Comparison of ENCODE assay signal across 21 cellular contexts in the genomic region with DNA sequence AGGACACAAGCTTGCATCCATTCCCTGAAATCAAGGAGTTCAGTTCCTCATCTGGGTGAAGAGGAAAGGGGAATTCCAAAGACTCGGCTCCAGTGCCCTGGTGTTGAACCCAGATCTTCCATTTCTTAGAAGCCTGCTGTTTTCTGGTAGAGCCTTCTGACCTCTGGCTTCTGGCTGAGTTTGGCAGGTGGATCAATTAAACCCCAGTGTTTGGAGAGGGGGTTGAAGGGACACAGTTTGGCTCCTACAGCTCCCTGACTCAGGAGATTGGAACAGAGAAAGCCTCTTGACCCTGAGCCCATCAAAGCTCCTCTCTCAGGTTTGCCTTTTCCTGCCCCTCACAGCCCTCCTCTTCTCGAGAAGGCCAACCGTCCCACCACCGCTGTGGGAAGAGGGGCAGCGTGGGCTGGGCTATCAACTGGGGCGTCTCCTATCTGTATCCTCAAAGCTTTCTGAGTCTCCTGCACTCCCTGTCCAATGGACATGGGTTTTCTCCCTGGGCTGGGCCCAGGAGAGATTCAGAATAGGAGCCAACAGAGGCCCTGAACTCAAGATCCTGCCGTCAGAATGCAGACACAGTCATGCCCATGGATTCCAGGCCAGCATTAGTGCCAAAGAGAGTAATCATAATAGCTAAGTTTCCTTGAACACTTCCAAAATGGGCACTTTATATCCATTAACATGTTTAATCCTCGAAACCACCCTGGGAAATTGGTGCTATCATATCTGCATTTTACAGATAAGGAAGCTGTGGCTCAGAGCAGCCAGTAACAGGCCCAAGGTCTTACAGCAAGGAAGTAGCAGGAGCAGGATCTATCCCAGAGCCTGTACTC.
DNase-seq lines count a peak whose midpoint lies in the region; ATAC-seq, FAIRE-seq and TF ChIP-seq lines count a peak whose summit lies in the region.
"Had no signal": no experiment of that assay in that cellular context is flagged by ENCODE, and none has a peak within 500 bp of the region (broad histone marks: within the 10 kb centered on the region; RNA-seq: fewer than 3 reads in every experiment).

No MANE protein-coding gene starts in this region.

- no peak for TF ChIP-seq POLR2A in H1 (IDR thresholded peaks at IDR 0.05; ENCODE audit: control extremely low read depth in 1 of 2, low read depth in 2 of 2, low read length in 2 of 2)

- POLR2A ChIA-PET in H1 (lab: Charles Lee; ENCODE audit: partially characterized antibody): interaction anchor here (1.0 to 4.3 kb wide), 3 partner anchors 8 to 21 kb away, joined by 3 to 23 read pairs (median 10); no protein-coding TSS in a partner anchor

- no peak overlapping the region for H4K5ac ChIP-seq in H1 (ENCODE audit: insufficient read length, low read depth, low read length)

- no peak overlapping the region; the same call in 1 of the 2 replicates for H3K18ac ChIP-seq in H1 (ENCODE audit: extremely low read depth, low read length)

- H2AK5ac ChIP-seq in H1 (ENCODE audit: low read depth, low read length): no peak overlapping the region

- H3K79me2 ChIP-seq in H1 (ENCODE audit: control insufficient read depth in 1 of 2, insufficient read depth in 2 of 2, low read length in 2 of 2): no peaks in the 10 kb centered on the region

- no peak overlapping the region for H3K56ac ChIP-seq in H1 (replicated peaks; ENCODE audit: insufficient read length, low read depth, low read length)

- H3K4me1 ChIP-seq in H1 (replicated peaks in 1 of 4; ENCODE audit: control insufficient read depth in 3 of 4, insufficient read depth in 4 of 4, low read length in 3 of 4) (peaks cover 0 to 10% (median 8%) of the 10 kb centered on the region in 4 experiments; a peak in 6 of 7 replicates), mucosa of descending colon (ENCODE audit: low read depth) (peaks cover 35% of the 10 kb centered on the region)
- H3K4me1 ChIP-seq: sigmoid colon had no signal

- 88% methylated on average over 8 of the region's 8 CpGs; no CpG with 5 or more reads in 1 of the 2 experiments for WGBS in H1 (ENCODE audit: extremely low coverage in 1 of 2, insufficient coverage in 1 of 2, insufficient read length in 1 of 2, insufficient replicate concordance in 2 of 2, low coverage in 1 of 2, low lambda C conversion rate in 2 of 2, missing lambda C conversion rate in 1 of 2), 2 experiments

- no peak overlapping the region for H3K4me2 ChIP-seq in H1 (ENCODE audit: insufficient read depth in 1 of 2, low read depth in 2 of 2, low read length in 2 of 2)
- H3K4me2 ChIP-seq: GM23338 had no signal

- H3K14ac ChIP-seq in H1 (ENCODE audit: insufficient read length): no peak overlapping the region

- H3K23me2 ChIP-seq in H1 (ENCODE audit: low read depth, low read length): no peaks in the 10 kb centered on the region

- no peak for TF ChIP-seq EP300 in H1 (IDR thresholded peaks at IDR 0.05; ENCODE audit: borderline replicate concordance in 1 of 2, low read depth in 2 of 2, low read length in 2 of 2)

- no peak overlapping the region for H2BK20ac ChIP-seq in H1 (ENCODE audit: low read length)

- no peak for FAIRE-seq in H1 (lab: Jason Lieb, UNC)
- FAIRE-seq: D721Med, endothelial cell of umbilical vein had no signal

- TF ChIP-seq CTCF in AG10803 (conservative IDR thresholded peaks at IDR 0.05; ENCODE audit: low read length) (no peak), H1 (IDR thresholded peaks at IDR 0.05; ENCODE audit: control extremely low read depth in 1 of 3, insufficient read depth in 1 of 3, low read depth in 1 of 3, low read length in 3 of 3) (no peak), mucosa of descending colon (IDR thresholded peaks at IDR 0.05) (no peak)

- peak; percentile 76 for ATAC-seq in mucosa of descending colon
- no peak for ATAC-seq in GM19035 (IDR thresholded peaks at IDR 0.05; ENCODE audit: unreplicated experiment)
- ATAC-seq: activated CD4-positive, CD25-positive, alpha-beta regulatory T cell treated with anti-CD3 and anti-CD28 coated beads, Interleukin-2, amount 50 U/mL, for 24 hours; GM23338; PC-3 had no signal

- H3K36me3 ChIP-seq in H1 (ENCODE audit: control insufficient read depth in 2 of 4, insufficient read depth in 4 of 4, low read length in 3 of 4) (no peaks in the 10 kb centered on the region), mucosa of descending colon (ENCODE audit: low read depth) (no peaks in the 10 kb centered on the region)
- H3K36me3 ChIP-seq: heart right ventricle, sigmoid colon had no signal

- no peak overlapping the region for H2BK12ac ChIP-seq in H1 (ENCODE audit: low read depth, low read length)

- H3K4me3 ChIP-seq in AG10803 (ENCODE audit: low read length) (no peak overlapping the region), H1 (ENCODE audit: extremely low read depth in 1 of 4, insufficient read depth in 2 of 4, low read depth in 3 of 4, low read length in 4 of 4) (no peak overlapping the region), mucosa of descending colon (no peak overlapping the region)
- H3K4me3 ChIP-seq: GM23338, heart right ventricle, sigmoid colon had no signal

- H3K27me3 ChIP-seq in H1 (replicated peaks in 1 of 4; ENCODE audit: control insufficient read depth in 3 of 4, extremely low read depth in 1 of 4, insufficient read depth in 3 of 4, low read length in 3 of 4): no peaks in the 10 kb centered on the region
- H3K27me3 ChIP-seq: heart right ventricle, sigmoid colon had no signal

- H3K27ac ChIP-seq in H1 (ENCODE audit: low read depth, low read length): no peak overlapping the region
- H3K27ac ChIP-seq: sigmoid colon had no signal

- DNase-seq in AG10803 (ENCODE audit: low read depth) (peak; percentile 52), NCI-H226 (peak; percentile 85), H1 (ENCODE audit: low read depth in 1 of 2, low spot score in 2 of 2) (no peak), mucosa of descending colon (peak in 1 of 3 donors; percentile 50), pons (ENCODE audit: low spot score) (no peak), activated gamma-delta T cell (lab: John Stamatoyannopoulos, UW) (no peak)
- DNase-seq in stimulated activated CD4-positive, alpha-beta T cell treated with anti-CD3 and anti-CD28 coated beads, Interleukin-2, amount 100 ng/mL, for 48 hours: no peak
- DNase-seq: activated CD8-positive, alpha-beta memory T cell treated with anti-CD3 and anti-CD28 coated beads, Interleukin-2, amount 50 U/mL, for 4 hours; activated naive CD4-positive, alpha-beta T cell treated with anti-CD3 and anti-CD28 coated beads for 36 hours; caudate nucleus; heart right ventricle; NCI-H1436 treated with DMSO at 0.1 percent for 48 hours; NCI-H524 treated with DMSO at 0.1 percent for 48 hours; PC-3; sigmoid colon; stimulated activated naive CD4-positive, alpha-beta T cell treated with Interleukin-2 at 50 U/mL for 16 hours had no signal

- intact Hi-C loops in mucosa of descending colon (cut with DNase I, micrococcal nuclease): no loop called here

- CTCF ChIA-PET in H1 (lab: Charles Lee; ENCODE audit: partially characterized antibody): interaction anchor here (1.3 to 6.7 kb wide), 4 partner anchors 27 to 158 kb away, joined by 3 to 42 read pairs (median 4); no protein-coding TSS in a partner anchor

- no peaks in the 10 kb centered on the region for H4K20me1 ChIP-seq in H1 (replicated peaks in 1 of 2; ENCODE audit: control insufficient read depth in 1 of 2, insufficient read depth in 2 of 2, low read length in 2 of 2)

- no peaks in the 10 kb centered on the region for H3K79me1 ChIP-seq in H1 (ENCODE audit: low read depth, low read length)

- H4K91ac ChIP-seq in H1 (replicated peaks; ENCODE audit: insufficient read length, low read length): no peak overlapping the region

- H3K4ac ChIP-seq in H1 (replicated peaks; ENCODE audit: insufficient read length, low read depth, low read length): no peak overlapping the region

- H3K9me3 ChIP-seq in H1 (ENCODE audit: insufficient read depth in 2 of 2, low read depth in 1 of 2, low read length in 1 of 2) (no peaks in the 10 kb centered on the region), mucosa of descending colon (no peaks in the 10 kb centered on the region)
- H3K9me3 ChIP-seq: heart right ventricle, sigmoid colon had no signal

- TF ChIP-seq RAD21 in H1 (IDR thresholded peaks at IDR 0.05 in 1 of 2, conservative IDR thresholded peaks at IDR 0.05 in 1 of 2; ENCODE audit: low read depth in 2 of 2, low read length in 2 of 2): no peak

- H3K23ac ChIP-seq in H1 (ENCODE audit: insufficient read length): no peak overlapping the region

- H4K8ac ChIP-seq in H1 (ENCODE audit: extremely low read depth, insufficient read depth, low read length): no peak overlapping the region

- no peak overlapping the region for H2BK5ac ChIP-seq in H1 (ENCODE audit: low read depth, low read length)

- no peak overlapping the region for H2AFZ ChIP-seq in H1 (ENCODE audit: low read length)
- H2AFZ ChIP-seq: GM23338 had no signal

- 0 out of 2 replicates have a peak overlapping the region, but pooled peaks have one; percentile 16 for H2BK15ac ChIP-seq in H1 (ENCODE audit: low read length)

- no peak overlapping the region for H2BK120ac ChIP-seq in H1 (replicated peaks; ENCODE audit: low read depth, low read length)

- H3K9ac ChIP-seq in H1 (replicated peaks in 1 of 4; ENCODE audit: extremely low read depth in 1 of 4, low read depth in 3 of 4, low read length in 3 of 4): no peak overlapping the region

TF ChIP-seq in H1, 55 proteins besides CTCF, POLR2A, EP300 and RAD21 (continues in another document):
- TF ChIP-seq POU5F1 (IDR thresholded peaks at IDR 0.05; ENCODE audit: low read depth, low read length) (no peak), HDAC6 (IDR thresholded peaks at IDR 0.05; ENCODE audit: low read depth, low read length) (no peak), SUZ12 (IDR thresholded peaks at IDR 0.05; ENCODE audit: low read length) (no peak), TAF7 (optimal IDR thresholded peaks at IDR 0.05; ENCODE audit: borderline replicate concordance, low read depth, low read length) (no peak), CHD2 (IDR thresholded peaks at IDR 0.05; ENCODE audit: low read length) (no peak), RXRA (IDR thresholded peaks at IDR 0.05; ENCODE audit: insufficient read depth, low read depth, low read length) (no peak), CREB1 (IDR thresholded peaks at IDR 0.05) (no peak), ATF2 (IDR thresholded peaks at IDR 0.05; ENCODE audit: low read length) (no peak), BACH1 (IDR thresholded peaks at IDR 0.05; ENCODE audit: low read length) (no peak), SP4 (IDR thresholded peaks at IDR 0.05; ENCODE audit: low read length) (no peak), BCL11A (IDR thresholded peaks at IDR 0.05; ENCODE audit: low read depth in 2 of 2, low read length in 2 of 2) (no peak)

Comparison
In these comparisons a context has a peak if more than half of its experiments do, and no peak if none do; other contexts are left out.
1. DNase-seq: peak in AG10803 (single experiment) and NCI-H226 (single experiment); none in H1 (0 of 2), pons (single experiment), activated gamma-delta T cell (single experiment) and stimulated activated CD4-positive, alpha-beta T cell treated with anti-CD3 and anti-CD28 coated beads, Interleukin-2, amount 100 ng/mL, for 48 hours (0 of 2).